ENCODE assay signal across 8 cellular contexts in genomic region chr10:3653303-3653702, GRCh38.
DNase-seq lines count a peak whose midpoint lies in the region; ATAC-seq, FAIRE-seq and TF ChIP-seq lines count a peak whose summit lies in the region.
"Not testable (repeated sequence)": the region's sequence is repeated elsewhere in the genome, so short reads cannot be mapped to it uniquely, and the experiment has no call there.

No MANE protein-coding gene starts in this region.

- not testable (repeated sequence) for H3F3A ChIP-seq in Loucy (ENCODE audit: low read depth)

- ATAC-seq in gastrocnemius medialis: not testable (repeated sequence)

- dilution Hi-C loops in keratinocyte (cut with MboI; ENCODE audit: extremely low pct_ligation_motif_present, low sequenced_read_pairs): not testable (repeated sequence)

- peak overlapping the region; percentile 46 for H3K4me3 ChIP-seq in Loucy (ENCODE audit: low read length, poor library complexity, severe bottlenecking)
- H3K4me3 ChIP-seq in keratinocyte (ENCODE audit: control insufficient read depth in 2 of 3, extremely low read depth in 1 of 3, insufficient read depth in 2 of 3, low read depth in 1 of 3, low read length in 3 of 3): peak overlapping the region in 1 of 3 experiments; percentile 43
- H3K4me3 ChIP-seq in gastrocnemius medialis: peak overlapping the region; percentile 2 to 27 (median 6)
- H3K4me3 ChIP-seq in tibial artery: peak overlapping the region; percentile 11 to 42

- CTCF ChIA-PET in activated naive CD4-positive, alpha-beta T cell treated with anti-CD3 and anti-CD28 coated beads for 36 hours (lab: Charles Lee): interaction anchor here (0.6 kb wide), 1 partner anchor 351 kb away, joined by 3 read pairs; no protein-coding TSS in a partner anchor

- intact Hi-C loops in CD14-positive monocyte (cut with micrococcal nuclease); activated CD4-positive, alpha-beta T cell treated with anti-CD3 and anti-CD28 coated beads, Interleukin-2, amount 10 ng/mL, durations not matched to agents 24 days and 14 days (cut with micrococcal nuclease); activated naive CD4-positive, alpha-beta T cell treated with anti-CD3 and anti-CD28 coated beads for 36 hours (cut with micrococcal nuclease); dendritic cell treated with granulocyte-macrophage colony-stimulating factor and Interleukin-4, amounts not matched to agents 40 ng/mL and 50 ng/mL, for 4 days (cut with micrococcal nuclease); gastrocnemius medialis (cut with DNase I; ENCODE audit: low total_unique reads); tibial artery (cut with DNase I; ENCODE audit: low total_unique reads): not testable (repeated sequence)

- H3K27me3 ChIP-seq in Loucy (ENCODE audit: insufficient read depth, low read length, poor library complexity, severe bottlenecking); keratinocyte (ENCODE audit: control insufficient read depth, extremely low read depth, insufficient read depth, low read length); gastrocnemius medialis; tibial artery: not testable (repeated sequence)

- not testable (repeated sequence) for H3K9me2 ChIP-seq in Loucy (replicated peaks; ENCODE audit: low read depth, low read length)

- not testable (repeated sequence) for TF ChIP-seq CTCF in CD14-positive monocyte (IDR thresholded peaks at IDR 0.05); Loucy (conservative IDR thresholded peaks at IDR 0.05; ENCODE audit: low read length); keratinocyte (optimal IDR thresholded peaks at IDR 0.05 in 1 of 3, IDR thresholded peaks at IDR 0.05 in 1 of 3, conservative IDR thresholded peaks at IDR 0.05 in 1 of 3; ENCODE audit: extremely low read depth in 1 of 3, insufficient read depth in 2 of 3, low read length in 3 of 3); gastrocnemius medialis (IDR thresholded peaks at IDR 0.05 in 4 of 5, conservative IDR thresholded peaks at IDR 0.05 in 1 of 5); tibial artery (IDR thresholded peaks at IDR 0.05)

- not testable (repeated sequence) for H3K27me3 Mint-ChIP-seq in CD14-positive monocyte (ENCODE audit: low read depth in 3 of 3); activated naive CD4-positive, alpha-beta T cell treated with anti-CD3 and anti-CD28 coated beads for 36 hours (ENCODE audit: low read depth)
- H3K27me3 Mint-ChIP-seq in activated CD4-positive, alpha-beta T cell treated with anti-CD3 and anti-CD28 coated beads, Interleukin-2, amount 10 ng/mL, durations not matched to agents 24 days and 14 days: peaks cover 23% of the 10 kb centered on the region
- H3K27me3 Mint-ChIP-seq in dendritic cell treated with granulocyte-macrophage colony-stimulating factor and Interleukin-4, amounts not matched to agents 40 ng/mL and 50 ng/mL, for 4 days: peaks cover 22% of the 10 kb centered on the region

- H3K4me1 Mint-ChIP-seq in CD14-positive monocyte: peaks cover 20% of the 10 kb centered on the region
- peaks cover 21% of the 10 kb centered on the region for H3K4me1 Mint-ChIP-seq in activated CD4-positive, alpha-beta T cell treated with anti-CD3 and anti-CD28 coated beads, Interleukin-2, amount 10 ng/mL, durations not matched to agents 24 days and 14 days
- peaks cover 21% of the 10 kb centered on the region for H3K4me1 Mint-ChIP-seq in activated naive CD4-positive, alpha-beta T cell treated with anti-CD3 and anti-CD28 coated beads for 36 hours (ENCODE audit: low read depth)
- peaks cover 21% of the 10 kb centered on the region for H3K4me1 Mint-ChIP-seq in dendritic cell treated with granulocyte-macrophage colony-stimulating factor and Interleukin-4, amounts not matched to agents 40 ng/mL and 50 ng/mL, for 4 days (ENCODE audit: low read depth)

- H3K9me3 ChIP-seq in Loucy (ENCODE audit: insufficient read depth, low read depth, low read length); keratinocyte (ENCODE audit: control insufficient read depth, low read depth, low read length); gastrocnemius medialis; tibial artery: not testable (repeated sequence)

- peak overlapping the region; percentile 53; the same call in 1 of the 2 replicates for H2AFZ ChIP-seq in Loucy (ENCODE audit: low read length)
- H2AFZ ChIP-seq in keratinocyte (ENCODE audit: control insufficient read depth, low read length): not testable (repeated sequence)

- not testable (repeated sequence) for FAIRE-seq in keratinocyte (lab: Jason Lieb, UNC)

- H3K4me1 ChIP-seq in Loucy (ENCODE audit: insufficient read depth, low read length, poor library complexity, severe bottlenecking); keratinocyte (ENCODE audit: control insufficient read depth, extremely low read depth, insufficient read depth, low read length); gastrocnemius medialis: not testable (repeated sequence)
- H3K4me1 ChIP-seq in tibial artery: peaks cover 0 to 20% (median 6%) of the 10 kb centered on the region in 4 donors

- peak overlapping the region; percentile 62 for H3K4me2 ChIP-seq in Loucy (ENCODE audit: low read depth, low read length, poor library complexity, severe bottlenecking)
- peak overlapping the region; percentile 79 for H3K4me2 ChIP-seq in keratinocyte (ENCODE audit: control insufficient read depth, extremely low read depth, insufficient read depth, low read depth, low read length)

- not testable (repeated sequence) for H3K79me2 ChIP-seq in Loucy (ENCODE audit: insufficient read depth, low read length); keratinocyte (ENCODE audit: control insufficient read depth, insufficient read depth, low read length)

- not testable (repeated sequence) for DNase-seq in CD14-positive monocyte (ENCODE audit: low spot score); activated CD4-positive, alpha-beta T cell treated with anti-CD3 and anti-CD28 coated beads, Interleukin-2, amount 10 ng/mL, durations not matched to agents 24 days and 14 days; activated naive CD4-positive, alpha-beta T cell treated with anti-CD3 and anti-CD28 coated beads for 36 hours; keratinocyte (ENCODE audit: low read depth, low spot score); gastrocnemius medialis; tibial artery

- peak overlapping the region; percentile 57 to 78 for H3K4me3 Mint-ChIP-seq in CD14-positive monocyte
- peak overlapping the region; percentile 71 for H3K4me3 Mint-ChIP-seq in activated CD4-positive, alpha-beta T cell treated with anti-CD3 and anti-CD28 coated beads, Interleukin-2, amount 10 ng/mL, durations not matched to agents 24 days and 14 days
- peak overlapping the region; percentile 62 for H3K4me3 Mint-ChIP-seq in activated naive CD4-positive, alpha-beta T cell treated with anti-CD3 and anti-CD28 coated beads for 36 hours
- H3K4me3 Mint-ChIP-seq in dendritic cell treated with granulocyte-macrophage colony-stimulating factor and Interleukin-4, amounts not matched to agents 40 ng/mL and 50 ng/mL, for 4 days: peak overlapping the region; percentile 32

- not testable (repeated sequence) for H4K20me1 ChIP-seq in Loucy (ENCODE audit: insufficient read depth, low read length, poor library complexity, severe bottlenecking); keratinocyte (ENCODE audit: control insufficient read depth, extremely low read depth, insufficient read depth, low read length)

- H3K27ac Mint-ChIP-seq in CD14-positive monocyte; activated CD4-positive, alpha-beta T cell treated with anti-CD3 and anti-CD28 coated beads, Interleukin-2, amount 10 ng/mL, durations not matched to agents 24 days and 14 days; activated naive CD4-positive, alpha-beta T cell treated with anti-CD3 and anti-CD28 coated beads for 36 hours; dendritic cell treated with granulocyte-macrophage colony-stimulating factor and Interleukin-4, amounts not matched to agents 40 ng/mL and 50 ng/mL, for 4 days: not testable (repeated sequence)

- not testable (repeated sequence) for TF ChIP-seq POLR2A in gastrocnemius medialis (IDR thresholded peaks at IDR 0.05)

- H3K36me3 Mint-ChIP-seq in CD14-positive monocyte; activated CD4-positive, alpha-beta T cell treated with anti-CD3 and anti-CD28 coated beads, Interleukin-2, amount 10 ng/mL, durations not matched to agents 24 days and 14 days (ENCODE audit: low read depth); activated naive CD4-positive, alpha-beta T cell treated with anti-CD3 and anti-CD28 coated beads for 36 hours (ENCODE audit: low read depth); dendritic cell treated with granulocyte-macrophage colony-stimulating factor and Interleukin-4, amounts not matched to agents 40 ng/mL and 50 ng/mL, for 4 days (ENCODE audit: low read depth): not testable (repeated sequence)

- H3K9me3 Mint-ChIP-seq in CD14-positive monocyte; activated CD4-positive, alpha-beta T cell treated with anti-CD3 and anti-CD28 coated beads, Interleukin-2, amount 10 ng/mL, durations not matched to agents 24 days and 14 days; activated naive CD4-positive, alpha-beta T cell treated with anti-CD3 and anti-CD28 coated beads for 36 hours; dendritic cell treated with granulocyte-macrophage colony-stimulating factor and Interleukin-4, amounts not matched to agents 40 ng/mL and 50 ng/mL, for 4 days: not testable (repeated sequence)

- not testable (repeated sequence) for H3K27ac ChIP-seq in keratinocyte (ENCODE audit: control insufficient read depth, insufficient read depth, low read length); gastrocnemius medialis
- peak overlapping the region in 1 of 2 donors; percentile 21 for H3K27ac ChIP-seq in tibial artery

- in situ Hi-C loops in gastrocnemius medialis (cut with MboI; ENCODE audit: low sequenced_read_pairs in 4 of 4): not testable (repeated sequence)

- H3K36me3 ChIP-seq in Loucy (ENCODE audit: insufficient read depth, low read length); keratinocyte (ENCODE audit: control insufficient read depth in 2 of 2, extremely low read depth in 1 of 2, insufficient read depth in 2 of 2, low read length in 2 of 2); gastrocnemius medialis; tibial artery: not testable (repeated sequence)

- H3K9ac ChIP-seq in Loucy (ENCODE audit: low read depth, low read length, poor library complexity, severe bottlenecking); keratinocyte (ENCODE audit: control insufficient read depth, extremely low read depth, insufficient read depth, low read length): not testable (repeated sequence)

- not testable (repeated sequence) for H3K9me1 ChIP-seq in keratinocyte (ENCODE audit: control insufficient read depth, extremely low read depth, insufficient read depth, low read length)
